9 cellular contexts compared by ENCODE assay signal in the genomic region with DNA sequence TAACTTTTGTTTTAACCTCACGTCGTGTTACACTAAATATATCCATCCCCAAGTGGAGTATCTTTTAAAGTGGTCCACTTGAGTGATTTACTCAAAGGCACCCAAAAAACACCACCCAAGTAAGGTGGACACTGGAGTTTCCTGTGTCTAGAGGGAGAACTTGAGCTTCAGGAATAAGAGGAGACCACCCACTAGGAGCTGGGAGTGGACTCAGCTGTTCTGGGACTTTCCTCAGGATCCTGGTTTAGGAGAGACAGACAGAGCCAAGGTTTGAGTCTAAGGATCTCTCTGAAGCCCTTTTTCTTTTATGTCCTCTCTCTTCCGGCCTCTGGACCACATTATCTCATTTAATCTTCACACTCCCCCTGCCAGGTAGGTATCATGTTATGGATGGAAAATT.
"Had no signal": no experiment of that assay in that cellular context is flagged by ENCODE, and none has a peak within 500 bp of the region (broad histone marks: within the 10 kb centered on the region; RNA-seq: fewer than 3 reads in every experiment).

No MANE protein-coding gene starts in this region.

- DNase-seq: GM23248, GOT3, H7, H9, HCEC 1CT, HFFc6 had no signal

- H3K9me3 ChIP-seq: HAP-1 had no signal

- H3K4me3 ChIP-seq: GM23248, GM23338, HAP-1 had no signal

- H3K27ac ChIP-seq: GM23248 had no signal

- ATAC-seq: GM23338, HCT116 had no signal

- H3K36me3 ChIP-seq: HAP-1 had no signal
